Comparison of ENCODE assay signal across 8 cellular contexts in genomic region chr10:63266337-63267327, GRCh38.
A peak's percentile ranks its signal among the peaks of the same experiment; 100 is the strongest.
DNase-seq lines count a peak whose midpoint lies in the region; ATAC-seq lines count a peak whose summit lies in the region.

No MANE protein-coding gene starts in this region.

- peaks cover 15% of the 10 kb centered on the region for H3K4me1 ChIP-seq in iPS-18a (ENCODE audit: control insufficient read depth, low read depth, low read length)

- H3K4me1 Mint-ChIP-seq in activated naive CD4-positive, alpha-beta T cell treated with anti-CD3 and anti-CD28 coated beads, Interleukin-2, amount 50 U/mL, for 24 hours = peaks cover 33% of the 10 kb centered on the region
- peaks cover 37% of the 10 kb centered on the region for H3K4me1 Mint-ChIP-seq in activated T-helper 1 cell treated with anti-CD3 and anti-CD28 coated beads, Interleukin-12 subunit alpha, Interleukin-12 subunit beta, Interleukin-2, Interleukin-4 antibody, amounts not matched to agents 30 ng/mL and 10 ng/mL and 1 ng/mL, durations not matched to agents 14 hours and 24 hours and 36 hours (ENCODE audit: low read depth)

- H3K36me3 Mint-ChIP-seq in activated naive CD4-positive, alpha-beta T cell treated with anti-CD3 and anti-CD28 coated beads, Interleukin-2, amount 50 U/mL, for 24 hours = peaks cover 12% of the 10 kb centered on the region
- H3K36me3 Mint-ChIP-seq in activated T-helper 1 cell treated with anti-CD3 and anti-CD28 coated beads, Interleukin-12 subunit alpha, Interleukin-12 subunit beta, Interleukin-2, Interleukin-4 antibody, amounts not matched to agents 30 ng/mL and 10 ng/mL and 1 ng/mL, durations not matched to agents 14 hours and 24 hours and 36 hours (ENCODE audit: low read depth) = peaks cover 5% of the 10 kb centered on the region

- H3K27me3 ChIP-seq in iPS-18a (ENCODE audit: control insufficient read depth, insufficient read depth, low read length) = no peaks in the 10 kb centered on the region

- H3K27me3 Mint-ChIP-seq in activated naive CD4-positive, alpha-beta T cell treated with anti-CD3 and anti-CD28 coated beads, Interleukin-2, amount 50 U/mL, for 24 hours = no peaks in the 10 kb centered on the region
- no peaks in the 10 kb centered on the region for H3K27me3 Mint-ChIP-seq in activated T-helper 1 cell treated with anti-CD3 and anti-CD28 coated beads, Interleukin-12 subunit alpha, Interleukin-12 subunit beta, Interleukin-2, Interleukin-4 antibody, amounts not matched to agents 30 ng/mL and 10 ng/mL and 1 ng/mL, durations not matched to agents 14 hours and 24 hours and 36 hours (ENCODE audit: insufficient read depth)

- intact Hi-C loops in activated T-helper 1 cell treated with anti-CD3 and anti-CD28 coated beads, Interleukin-12 subunit alpha, Interleukin-12 subunit beta, Interleukin-2, Interleukin-4 antibody, amounts not matched to agents 30 ng/mL and 10 ng/mL and 1 ng/mL, durations not matched to agents 14 hours and 24 hours and 36 hours (cut with micrococcal nuclease) = loop anchor here (5.0 kb wide), 3 partner anchors 269 to 1364 kb away; partner anchors contain the start of gene ARID5B

- no peak for DNase-seq in activated naive CD4-positive, alpha-beta T cell treated with anti-CD3 and anti-CD28 coated beads, Interleukin-2, amount 50 U/mL, for 16 hours
- no peak for DNase-seq in activated T-helper 1 cell treated with anti-CD3 and anti-CD28 coated beads, Interleukin-12 subunit alpha, Interleukin-12 subunit beta, Interleukin-2, Interleukin-4 antibody, amounts not matched to agents 30 ng/mL and 10 ng/mL and 1 ng/mL, durations not matched to agents 14 hours and 24 hours and 36 hours (ENCODE audit: low spot score)
- DNase-seq in superior temporal gyrus (ENCODE audit: extremely low spot score) (peak; percentile 53), cerebellar nuclear complex (lab: John Stamatoyannopoulos, UW) (no peak)

- H3K27ac Mint-ChIP-seq in activated naive CD4-positive, alpha-beta T cell treated with anti-CD3 and anti-CD28 coated beads, Interleukin-2, amount 50 U/mL, for 24 hours = peak overlapping the region; percentile 94
- H3K27ac Mint-ChIP-seq in activated T-helper 1 cell treated with anti-CD3 and anti-CD28 coated beads, Interleukin-12 subunit alpha, Interleukin-12 subunit beta, Interleukin-2, Interleukin-4 antibody, amounts not matched to agents 30 ng/mL and 10 ng/mL and 1 ng/mL, durations not matched to agents 14 hours and 24 hours and 36 hours = peak overlapping the region; percentile 98

- ATAC-seq in GM18909 (IDR thresholded peaks at IDR 0.05; ENCODE audit: poor library complexity, unreplicated experiment) (no peak), GM18519 (IDR thresholded peaks at IDR 0.05; ENCODE audit: low FRiP score, unreplicated experiment) (no peak)

- H3K9me3 ChIP-seq in iPS-18a (ENCODE audit: control insufficient read depth, low read depth, low read length) = no peaks in the 10 kb centered on the region

- H3K36me3 ChIP-seq in iPS-18a (ENCODE audit: control insufficient read depth, low read depth, low read length) = peaks cover 18% of the 10 kb centered on the region

- peak overlapping the region; percentile 78 for H3K27ac ChIP-seq in iPS-18a (ENCODE audit: low read length)

- peak overlapping the region; percentile 98 for H3K9ac ChIP-seq in iPS-18a (ENCODE audit: low read length)

- H3K9me3 Mint-ChIP-seq in activated naive CD4-positive, alpha-beta T cell treated with anti-CD3 and anti-CD28 coated beads, Interleukin-2, amount 50 U/mL, for 24 hours = no peaks in the 10 kb centered on the region
- no peaks in the 10 kb centered on the region for H3K9me3 Mint-ChIP-seq in activated T-helper 1 cell treated with anti-CD3 and anti-CD28 coated beads, Interleukin-12 subunit alpha, Interleukin-12 subunit beta, Interleukin-2, Interleukin-4 antibody, amounts not matched to agents 30 ng/mL and 10 ng/mL and 1 ng/mL, durations not matched to agents 14 hours and 24 hours and 36 hours

- H3K4me3 ChIP-seq in iPS-18a (ENCODE audit: low read length) = peak overlapping the region; percentile 95

- H3K4me3 Mint-ChIP-seq in activated naive CD4-positive, alpha-beta T cell treated with anti-CD3 and anti-CD28 coated beads, Interleukin-2, amount 50 U/mL, for 24 hours = peak overlapping the region; percentile 95
- H3K4me3 Mint-ChIP-seq in activated T-helper 1 cell treated with anti-CD3 and anti-CD28 coated beads, Interleukin-12 subunit alpha, Interleukin-12 subunit beta, Interleukin-2, Interleukin-4 antibody, amounts not matched to agents 30 ng/mL and 10 ng/mL and 1 ng/mL, durations not matched to agents 14 hours and 24 hours and 36 hours = peak overlapping the region; percentile 95
